Comparison of ENCODE assay signal across 19 cellular contexts in the genomic region with DNA sequence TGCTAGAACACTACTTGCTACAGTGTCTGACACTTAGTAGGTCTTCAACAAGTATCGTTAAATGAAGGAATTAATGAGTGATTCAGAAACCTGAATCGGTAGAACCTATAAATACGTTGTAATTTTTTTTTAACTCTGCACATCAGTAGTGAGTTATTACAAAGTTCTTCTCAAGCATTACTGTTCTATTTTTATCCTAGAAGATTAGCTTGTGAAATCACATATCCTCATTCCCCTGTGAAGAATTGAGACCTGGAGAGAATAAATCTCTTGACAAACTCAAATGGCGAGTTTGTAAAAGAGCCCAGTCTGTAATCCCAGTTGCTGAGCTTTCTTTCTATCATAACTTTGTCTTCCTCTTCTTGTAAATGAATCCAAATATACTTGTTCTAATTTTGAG. TPM values are rescaled to one million over a fixed set of nuclear protein-coding genes. Genes with fewer than 3 reads are reported as not detected.
DNase-seq lines count a peak whose midpoint lies in the region; ATAC-seq and TF ChIP-seq lines count a peak whose summit lies in the region.
"Had no signal": no experiment of that assay in that cellular context is flagged by ENCODE, and none has a peak within 500 bp of the region (broad histone marks: within the 10 kb centered on the region; RNA-seq: fewer than 3 reads in every experiment).

No MANE protein-coding gene starts in this region.

- intact Hi-C loops in left ventricle myocardium inferior (cut with micrococcal nuclease): no loop called here
- intact Hi-C loops in right cardiac atrium (cut with DNase I): loop anchor here in 1 of 4 donors (10.0 kb wide), 1 partner anchor 385 kb away; no protein-coding TSS in a partner anchor

- no peaks in the 10 kb centered on the region for H3K4me1 Mint-ChIP-seq in activated T-helper 17 cell treated with anti-CD3 and anti-CD28 coated beads, Interleukin-2, amount 50 U/mL, for 72 hours
- H3K4me1 Mint-ChIP-seq: CD4-positive, CD25-positive, alpha-beta regulatory T cell; CD8-positive, alpha-beta memory T cell; GM23338 had no signal

- ATAC-seq in right cardiac atrium: no peak
- ATAC-seq in activated T-helper 17 cell treated with anti-CD3 and anti-CD28 coated beads, Interleukin-2, amount 50 U/mL, for 72 hours (replicated peaks): no peak
- ATAC-seq: GM23338 had no signal

- no peak overlapping the region for H3K4me3 Mint-ChIP-seq in activated T-helper 17 cell treated with anti-CD3 and anti-CD28 coated beads, Interleukin-2, amount 50 U/mL, for 72 hours
- H3K4me3 Mint-ChIP-seq: CD4-positive, CD25-positive, alpha-beta regulatory T cell; CD8-positive, alpha-beta memory T cell; GM23338 had no signal

- H3K27me3 ChIP-seq in left ventricle myocardium inferior (ENCODE audit: low read depth): no peaks in the 10 kb centered on the region
- no peaks in the 10 kb centered on the region for H3K27me3 ChIP-seq in right cardiac atrium (ENCODE audit: control insufficient read depth, insufficient read depth)
- H3K27me3 ChIP-seq: BE2C had no signal

- H3K27ac Mint-ChIP-seq in activated T-helper 17 cell treated with anti-CD3 and anti-CD28 coated beads, Interleukin-2, amount 50 U/mL, for 72 hours: no peak overlapping the region
- H3K27ac Mint-ChIP-seq: CD4-positive, CD25-positive, alpha-beta regulatory T cell; CD8-positive, alpha-beta memory T cell; GM23338 had no signal

- no peaks in the 10 kb centered on the region for H3K36me3 ChIP-seq in left ventricle myocardium inferior
- H3K36me3 ChIP-seq: BE2C had no signal

- H3K4me1 ChIP-seq in left ventricle myocardium inferior (peaks cover 13% of the 10 kb centered on the region), right cardiac atrium (ENCODE audit: control insufficient read depth, insufficient read depth, low read length) (peaks cover 2% of the 10 kb centered on the region)
- H3K4me1 ChIP-seq: BE2C had no signal

- no peaks in the 10 kb centered on the region for H3K9me3 Mint-ChIP-seq in activated T-helper 17 cell treated with anti-CD3 and anti-CD28 coated beads, Interleukin-2, amount 50 U/mL, for 72 hours
- H3K9me3 Mint-ChIP-seq: CD4-positive, CD25-positive, alpha-beta regulatory T cell; CD8-positive, alpha-beta memory T cell; GM23338 had no signal

- H3K9me3 ChIP-seq in left ventricle myocardium inferior (replicated peaks) (no peaks in the 10 kb centered on the region), right cardiac atrium (ENCODE audit: control insufficient read depth, low read length) (no peaks in the 10 kb centered on the region)
- H3K9me3 ChIP-seq: BE2C had no signal

- peak overlapping the region; percentile 50 for H3K27ac ChIP-seq in left ventricle myocardium inferior (replicated peaks)
- no peak overlapping the region for H3K27ac ChIP-seq in right cardiac atrium (ENCODE audit: low read length)

- no peak overlapping the region for H3K4me3 ChIP-seq in left ventricle myocardium inferior
- H3K4me3 ChIP-seq in right cardiac atrium (ENCODE audit: low read length): no peak overlapping the region
- H3K4me3 ChIP-seq in fibroblast of villous mesenchyme (ENCODE audit: low read depth, low read length): no peak overlapping the region
- H3K4me3 ChIP-seq in retinal pigment epithelial cell (ENCODE audit: low read length): no peak overlapping the region
- H3K4me3 ChIP-seq: GM23338 had no signal

- 55% methylated on average over 4 of the region's 4 CpGs for WGBS in right cardiac atrium

- peaks cover 11% of the 10 kb centered on the region for H3K27me3 Mint-ChIP-seq in activated T-helper 17 cell treated with anti-CD3 and anti-CD28 coated beads, Interleukin-2, amount 50 U/mL, for 72 hours

- no peaks in the 10 kb centered on the region for H3K36me3 Mint-ChIP-seq in activated T-helper 17 cell treated with anti-CD3 and anti-CD28 coated beads, Interleukin-2, amount 50 U/mL, for 72 hours (ENCODE audit: low read depth)
- H3K36me3 Mint-ChIP-seq: CD4-positive, CD25-positive, alpha-beta regulatory T cell; CD8-positive, alpha-beta memory T cell had no signal

- DNase-seq in left ventricle myocardium inferior (no peak), right cardiac atrium (no peak), fibroblast of villous mesenchyme (ENCODE audit: low read depth) (peak; percentile 5), retinal pigment epithelial cell (ENCODE audit: low read depth) (peak; percentile 31), DMS114 treated with DMSO at 0.1 percent for 48 hours (lab: John Stamatoyannopoulos, UW; ENCODE audit: unreplicated experiment) (no peak)
- DNase-seq: ACHN; BE2C; C1 segment of cervical spinal cord; CD4-positive, CD25-positive, alpha-beta regulatory T cell; CD8-positive, alpha-beta memory T cell; COR-L47; DMS153; DMS79; GDM1; HCEC 1CT had no signal

- no peak for TF ChIP-seq CTCF in left ventricle myocardium inferior (IDR thresholded peaks at IDR 0.05; ENCODE audit: borderline replicate concordance)
- TF ChIP-seq CTCF in fibroblast of villous mesenchyme (IDR thresholded peaks at IDR 0.05; ENCODE audit: insufficient read depth, low read depth, low read length): no peak
- TF ChIP-seq CTCF in retinal pigment epithelial cell (conservative IDR thresholded peaks at IDR 0.05; ENCODE audit: low read depth, low read length): no peak

RNA-seq across cellular contexts. Expression of gene HYAL4, which starts 34.7 kb away (rescaled TPM):
- total RNA-seq in left ventricle myocardium inferior (not detected), right cardiac atrium (under 1 TPM in 2 of 4 donors, not detected in 2; 0.41 to 0.42 TPM), fibroblast of villous mesenchyme (under 0.01 and 0.64 TPM in 2 replicates)
- polyA plus RNA-seq in right cardiac atrium: not detected
- total RNA-seq in activated T-helper 17 cell treated with anti-CD3 and anti-CD28 coated beads, Interleukin-2, amount 50 U/mL, for 72 hours: not detected
- total RNA-seq: CD4-positive, CD25-positive, alpha-beta regulatory T cell; CD8-positive, alpha-beta memory T cell; GM23338 had no signal
- polyA plus RNA-seq: CD4-positive, CD25-positive, alpha-beta regulatory T cell; CD8-positive, alpha-beta memory T cell; GM23338 had no signal

RNA-seq across cellular contexts. Expression of gene SPAM1, which starts 45.4 kb away (rescaled TPM):
- total RNA-seq in left ventricle myocardium inferior (not detected), right cardiac atrium (not detected), fibroblast of villous mesenchyme (not detected in 2 replicates)
- polyA plus RNA-seq in right cardiac atrium: not detected
- not detected for total RNA-seq in activated T-helper 17 cell treated with anti-CD3 and anti-CD28 coated beads, Interleukin-2, amount 50 U/mL, for 72 hours
- total RNA-seq: CD4-positive, CD25-positive, alpha-beta regulatory T cell; CD8-positive, alpha-beta memory T cell; Daoy; GM23338; HT-29 had no signal
- polyA plus RNA-seq: CD4-positive, CD25-positive, alpha-beta regulatory T cell; CD8-positive, alpha-beta memory T cell; GM23338 had no signal

Comparison
In these comparisons a context has a peak if more than half of its experiments do, and no peak if none do; other contexts are left out.
1. DNase-seq: peak in fibroblast of villous mesenchyme (single experiment) and retinal pigment epithelial cell (single experiment); none in left ventricle myocardium inferior (single experiment), right cardiac atrium (0 of 3) and DMS114 treated with DMSO at 0.1 percent for 48 hours (single experiment).